ENCODE assay signal across 16 cellular contexts in the genomic region with DNA sequence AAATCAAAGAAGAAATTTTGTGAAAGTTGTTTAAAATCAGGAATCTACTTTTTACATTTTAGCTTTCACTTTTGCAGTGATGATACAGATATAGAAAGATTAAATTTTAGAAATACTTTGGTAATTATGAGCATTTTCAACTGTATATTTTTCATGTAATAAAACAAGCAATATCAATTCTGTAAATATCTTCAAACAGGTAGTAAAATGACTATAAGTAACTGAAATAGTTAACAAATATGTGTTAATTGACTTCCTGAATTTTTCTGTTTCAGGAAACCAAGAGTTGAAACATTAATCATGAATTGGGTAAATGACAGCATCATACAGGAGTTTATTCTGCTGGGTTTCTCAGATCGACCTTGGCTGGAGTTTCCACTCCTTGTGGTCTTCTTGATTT. TPM values are rescaled to one million over a fixed set of nuclear protein-coding genes. Genes with fewer than 3 reads are reported as not detected.
A peak's percentile ranks its signal among the peaks of the same experiment; 100 is the strongest.
DNase-seq lines count a peak whose midpoint lies in the region; ATAC-seq, FAIRE-seq and TF ChIP-seq lines count a peak whose summit lies in the region.
"Had no signal": no experiment of that assay in that cellular context is flagged by ENCODE, and none has a peak within 500 bp of the region (broad histone marks: within the 10 kb centered on the region; RNA-seq: fewer than 3 reads in every experiment).

Gene OR2B6 (plus strand): TSS at position 301 of the 400 bp plus-strand sequence. CDS start 0 bp downstream, at position 301.

- H2AFZ ChIP-seq in GM12878 (ENCODE audit: control insufficient read depth, low read depth, low read length): no peak within 1 kb of the TSS; the same call in 1 of the 2 replicates

- ATAC-seq in GM12878: peak; percentile 61
- ATAC-seq in gastrocnemius medialis: no peak

- SMC1A ChIA-PET in GM12878 (lab: Charles Lee; ENCODE audit: uncharacterized antibody, unreplicated experiment): interaction anchor here (0.6 to 2.0 kb wide), 4 partner anchors 20 to 117 kb away, joined by 3 to 7 read pairs (median 3); no protein-coding TSS in a partner anchor

- TF ChIP-seq RAD21 in GM12878 (IDR thresholded peaks at IDR 0.05; ENCODE audit: insufficient read depth, low read depth, low read length): no peak

- no peak within 1 kb of the TSS for H3K9ac ChIP-seq in GM12878 (ENCODE audit: control insufficient read depth, insufficient read depth, low read length)
- H3K9ac ChIP-seq: KMS-11 had no signal

- TF ChIP-seq EP300 in GM12878 (IDR thresholded peaks at IDR 0.05; ENCODE audit: borderline replicate concordance in 1 of 2, control insufficient read depth in 1 of 2, low read depth in 2 of 2, low read length in 2 of 2): no peak

- H3F3A ChIP-seq in DOHH2 (ENCODE audit: control insufficient read depth, insufficient read depth): no peaks in the 10 kb centered on the region

- H3K79me2 ChIP-seq in DOHH2 (ENCODE audit: control insufficient read depth, low read length) (no peaks in the 10 kb centered on the region), GM12878 (ENCODE audit: control insufficient read depth, insufficient read depth, low read length) (no peaks in the 10 kb centered on the region)

- CTCF ChIA-PET in GM12878 (lab: Yijun Ruan, JAX): interaction anchor here (1.0 kb wide), 1 partner anchor 25 kb away, joined by 3 read pairs; no protein-coding TSS in a partner anchor

- no peaks in the 10 kb centered on the region for H3K27me3 ChIP-seq in DOHH2 (ENCODE audit: control insufficient read depth, low read length)
- no peaks in the 10 kb centered on the region for H3K27me3 ChIP-seq in GM12878 (replicated peaks in 1 of 2; ENCODE audit: control insufficient read depth in 2 of 2, insufficient read depth in 2 of 2, low read length in 1 of 2)
- no peaks in the 10 kb centered on the region for H3K27me3 ChIP-seq in gastrocnemius medialis

- TF ChIP-seq CTCF in DOHH2 (IDR thresholded peaks at IDR 0.05; ENCODE audit: low read depth, low read length, poor library complexity, severe bottlenecking) (no peak), GM12878 (IDR thresholded peaks at IDR 0.05 in 2 of 3, conservative IDR thresholded peaks at IDR 0.05 in 1 of 3; ENCODE audit: control insufficient read depth in 2 of 3, extremely low read depth in 1 of 3, insufficient read depth in 1 of 3, low read depth in 3 of 3, low read length in 3 of 3) (no peak), gastrocnemius medialis (IDR thresholded peaks at IDR 0.05 in 4 of 5, conservative IDR thresholded peaks at IDR 0.05 in 1 of 5) (no peak)

- no TSS peak for BruUV-seq in GM12878 (replicated peaks; lab: Mats Ljungman, UMichigan)

- RAD21 ChIA-PET in GM12878 (lab: Charles Lee; ENCODE audit: unreplicated experiment): interaction anchor here (0.6 kb wide), 1 partner anchor 120 kb away, joined by 3 read pairs; no protein-coding TSS in a partner anchor

- FAIRE-seq in GM19239 (lab: Jason Lieb, UNC) (peak; percentile 39), GM12878 (lab: Jason Lieb, UNC) (peak; percentile 44)

- H3K36me3 ChIP-seq in DOHH2 (ENCODE audit: control insufficient read depth, low read length): no peaks in the 10 kb centered on the region
- no peaks in the 10 kb centered on the region; a peak in 1 of 4 replicates for H3K36me3 ChIP-seq in GM12878 (ENCODE audit: control insufficient read depth in 2 of 2, insufficient read depth in 2 of 2, low read length in 1 of 2)
- H3K36me3 ChIP-seq in gastrocnemius medialis: no peaks in the 10 kb centered on the region
- H3K36me3 ChIP-seq: HAP-1 had no signal

- no peak for TF ChIP-seq POLR2A in GM12878 (IDR thresholded peaks at IDR 0.05; ENCODE audit: low read depth, low read length)
- no peak for TF ChIP-seq POLR2A in gastrocnemius medialis (IDR thresholded peaks at IDR 0.05)

- POLR2A ChIA-PET in GM12878 (lab: Charles Lee): interaction anchor here (0.6 kb wide), 1 partner anchor 43 kb away, joined by 3 read pairs; no protein-coding TSS in a partner anchor

- H3K4me3 ChIP-seq in DOHH2 (ENCODE audit: low read length): no peak within 1 kb of the TSS
- H3K4me3 ChIP-seq in GM12878: no peak within 1 kb of the TSS
- H3K4me3 ChIP-seq in gastrocnemius medialis: no peak within 1 kb of the TSS
- H3K4me3 ChIP-seq: HAP-1 had no signal

- H3K4me1 ChIP-seq in DOHH2 (ENCODE audit: control insufficient read depth, low read length) (peaks cover 24% of the 10 kb centered on the region), GM12878 (ENCODE audit: control insufficient read depth, insufficient read depth, low read length) (no peaks in the 10 kb centered on the region), gastrocnemius medialis (no peaks in the 10 kb centered on the region)
- H3K4me1 ChIP-seq: HAP-1 had no signal

- DNase-seq in GM19239 (ENCODE audit: insufficient read length, low spot score): no peak
- DNase-seq in GM12878 (ENCODE audit: low read depth, low spot score): no peak
- no peak for DNase-seq in T1000 (lab: John Stamatoyannopoulos, UW)
- no peak for DNase-seq in NCI-H226
- DNase-seq in gastrocnemius medialis: no peak
- DNase-seq: AML-193; C1 segment of cervical spinal cord; CD4-positive, alpha-beta T cell; DMS79; EL; GOT3; HFFc6 had no signal

- in situ Hi-C loops in GM12878 (cut with MboI) (no loop called here), gastrocnemius medialis (cut with MboI; ENCODE audit: low sequenced_read_pairs in 4 of 4) (no loop called here)

- intact Hi-C loops in GM12878 (cut with micrococcal nuclease; ENCODE audit: unreplicated experiment): no loop called here
- intact Hi-C loops in gastrocnemius medialis (cut with DNase I; ENCODE audit: low total_unique reads): no loop called here

- H4K20me1 ChIP-seq in DOHH2 (ENCODE audit: control insufficient read depth, insufficient read depth, low read depth, low read length) (no peaks in the 10 kb centered on the region), GM12878 (ENCODE audit: control insufficient read depth, insufficient read depth) (no peaks in the 10 kb centered on the region)

- H3K9me3 ChIP-seq in DOHH2 (ENCODE audit: control insufficient read depth, insufficient read depth, low read length): no peaks in the 10 kb centered on the region
- H3K9me3 ChIP-seq in GM12878 (replicated peaks; ENCODE audit: control insufficient read depth, insufficient read depth, low read length): no peaks in the 10 kb centered on the region
- no peaks in the 10 kb centered on the region for H3K9me3 ChIP-seq in gastrocnemius medialis
- H3K9me3 ChIP-seq: HAP-1 had no signal

- 11% methylated on average over 1 of the region's 1 CpG for whole genome bisulfite sequencing in GM12878 (ENCODE audit: insufficient coverage, insufficient replicate concordance, low lambda C conversion rate, missing lambda C conversion rate)

- H3K27ac ChIP-seq in DOHH2 (ENCODE audit: low read depth, low read length) (no peak within 1 kb of the TSS), GM12878 (ENCODE audit: control insufficient read depth, insufficient read depth) (no peak within 1 kb of the TSS), gastrocnemius medialis (no peak within 1 kb of the TSS)
- H3K27ac ChIP-seq: KMS-11 had no signal

- peak within 1 kb of the TSS; percentile 18; the same call in 1 of the 2 replicates for H3K4me2 ChIP-seq in DOHH2 (ENCODE audit: low read length)
- H3K4me2 ChIP-seq in GM12878 (ENCODE audit: control insufficient read depth, insufficient read depth): no peak within 1 kb of the TSS
- H3K4me2 ChIP-seq: KMS-11 had no signal

- H3K9me2 ChIP-seq in DOHH2 (replicated peaks; ENCODE audit: control insufficient read depth, low read length): no peaks in the 10 kb centered on the region

TF ChIP-seq in GM12878, 131 proteins besides CTCF, POLR2A, EP300 and RAD21 (continues in another document):
- no peak for TF ChIP-seq ZNF207 (IDR thresholded peaks at IDR 0.05; ENCODE audit: borderline replicate concordance)
- TF ChIP-seq, protein P1, sequence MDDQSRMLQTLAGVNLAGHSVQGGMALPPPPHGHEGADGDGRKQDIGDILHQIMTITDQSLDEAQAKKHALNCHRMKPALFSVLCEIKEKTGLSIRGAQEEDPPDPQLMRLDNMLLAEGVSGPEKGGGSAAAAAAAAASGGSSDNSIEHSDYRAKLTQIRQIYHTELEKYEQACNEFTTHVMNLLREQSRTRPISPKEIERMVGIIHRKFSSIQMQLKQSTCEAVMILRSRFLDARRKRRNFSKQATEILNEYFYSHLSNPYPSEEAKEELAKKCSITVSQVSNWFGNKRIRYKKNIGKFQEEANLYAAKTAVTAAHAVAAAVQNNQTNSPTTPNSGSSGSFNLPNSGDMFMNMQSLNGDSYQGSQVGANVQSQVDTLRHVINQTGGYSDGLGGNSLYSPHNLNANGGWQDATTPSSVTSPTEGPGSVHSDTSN (IDR thresholded peaks at IDR 0.05; ENCODE audit: insufficient replicate concordance, low read depth, low read length): no peak
- no peak for TF ChIP-seq NFIC (IDR thresholded peaks at IDR 0.05; ENCODE audit: low read depth, low read length)
- peak; percentile 15; the same call in 1 of the 2 replicates for TF ChIP-seq JUNB (IDR thresholded peaks at IDR 0.05)

RNA-seq across cellular contexts. Expression of gene OR2B6, which starts in this region (rescaled TPM):
- 0.48 and 0.61 TPM in 2 replicates for total RNA-seq in GM12878 (2013; cell fraction: nucleolus; rRNA removed)
- total RNA-seq in GM12878 (2014; rRNA removed) (2.0 and 3.1 TPM in 2 replicates), GM12878 (2014; rRNA removed; fragmentation: Illumina TruSeq; extraction: Trizol) (1.4 and 2.2 TPM in 2 replicates), GM12878 (2021) (0.77 and 1.7 TPM in 2 replicates), gastrocnemius medialis (not detected)
- polyA plus RNA-seq in GM12878 (2011; ENCODE audit: low read depth): 0.72 TPM
- polyA plus RNA-seq in GM12878 (2011; rRNA removed) (10.0 and 10.3 TPM in 2 replicates), GM12878 (2014; fragmentation: Illumina TruSeq; extraction: Trizol) (2.2 and 4.3 TPM in 2 replicates), GM12878 (2014; fragmentation: Nextera tagmentation; extraction: Ambion mirVana) (under 1 TPM; 0.38 to 0.39 TPM), GM12878 (2014; rRNA removed) (3.9 and 4.1 TPM in 2 replicates), GM12878 (2016; fragmentation: Nextera tagmentation; extraction: Ambion mirVana) (under 1 TPM in 1 of 2 experiments, not detected in 1; 0.29 TPM)
- 2.2 and 3.4 TPM in 2 replicates for polyA plus RNA-seq in GM12878 (2011; cell fraction: cytosol; rRNA removed)
- polyA plus RNA-seq in GM12878 (2011; cell fraction: nucleus; rRNA removed): 38.8 and 76.7 TPM in 2 replicates
- 0.28 and 0.49 TPM in 2 replicates for polyA plus RNA-seq in GM12878 (2012)
- polyA minus RNA-seq in GM12878 (2011; rRNA and poly(A)+ RNA removed): 5.7 and 6.2 TPM in 2 replicates
- polyA minus RNA-seq in GM12878 (2011; cell fraction: cytosol; rRNA and poly(A)+ RNA removed): 1.0 TPM in 1 of 2 replicates, not detected in the other
- polyA minus RNA-seq in GM12878 (2011; cell fraction: nucleus; rRNA and poly(A)+ RNA removed): 12.1 and 34.3 TPM in 2 replicates
- total RNA-seq: CD4-positive, alpha-beta T cell; HFFc6 had no signal
- polyA plus RNA-seq: IgD-negative memory B cell had no signal
